Comparison of ENCODE assay signal across 1 cellular context in the genomic region with DNA sequence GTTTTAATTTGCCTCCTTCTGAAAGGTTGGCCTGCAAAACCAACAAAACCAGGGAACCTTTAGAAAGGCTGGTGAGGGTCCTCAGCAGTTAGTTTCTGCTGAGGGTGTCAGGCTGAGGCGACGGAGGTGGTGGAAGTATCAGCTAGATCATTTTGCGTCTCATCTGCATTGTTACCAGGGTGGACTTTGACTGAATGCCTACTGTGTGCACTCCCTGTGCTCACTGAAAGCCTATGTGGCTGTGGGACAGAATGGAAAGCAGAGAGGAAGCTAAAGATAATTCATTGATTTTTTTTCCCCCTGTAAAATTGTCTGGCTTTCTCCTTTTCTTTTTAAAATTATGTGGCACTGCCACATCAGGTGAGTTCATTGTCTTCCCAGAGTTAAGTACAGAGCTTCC.
TF ChIP-seq lines count a peak whose summit lies in the region.

No MANE protein-coding gene starts in this region.

TF ChIP-seq in WTC11, 78 proteins besides CTCF, POLR2A, EP300 and RAD21 (continued from another document):
- TF ChIP-seq, protein P1, sequence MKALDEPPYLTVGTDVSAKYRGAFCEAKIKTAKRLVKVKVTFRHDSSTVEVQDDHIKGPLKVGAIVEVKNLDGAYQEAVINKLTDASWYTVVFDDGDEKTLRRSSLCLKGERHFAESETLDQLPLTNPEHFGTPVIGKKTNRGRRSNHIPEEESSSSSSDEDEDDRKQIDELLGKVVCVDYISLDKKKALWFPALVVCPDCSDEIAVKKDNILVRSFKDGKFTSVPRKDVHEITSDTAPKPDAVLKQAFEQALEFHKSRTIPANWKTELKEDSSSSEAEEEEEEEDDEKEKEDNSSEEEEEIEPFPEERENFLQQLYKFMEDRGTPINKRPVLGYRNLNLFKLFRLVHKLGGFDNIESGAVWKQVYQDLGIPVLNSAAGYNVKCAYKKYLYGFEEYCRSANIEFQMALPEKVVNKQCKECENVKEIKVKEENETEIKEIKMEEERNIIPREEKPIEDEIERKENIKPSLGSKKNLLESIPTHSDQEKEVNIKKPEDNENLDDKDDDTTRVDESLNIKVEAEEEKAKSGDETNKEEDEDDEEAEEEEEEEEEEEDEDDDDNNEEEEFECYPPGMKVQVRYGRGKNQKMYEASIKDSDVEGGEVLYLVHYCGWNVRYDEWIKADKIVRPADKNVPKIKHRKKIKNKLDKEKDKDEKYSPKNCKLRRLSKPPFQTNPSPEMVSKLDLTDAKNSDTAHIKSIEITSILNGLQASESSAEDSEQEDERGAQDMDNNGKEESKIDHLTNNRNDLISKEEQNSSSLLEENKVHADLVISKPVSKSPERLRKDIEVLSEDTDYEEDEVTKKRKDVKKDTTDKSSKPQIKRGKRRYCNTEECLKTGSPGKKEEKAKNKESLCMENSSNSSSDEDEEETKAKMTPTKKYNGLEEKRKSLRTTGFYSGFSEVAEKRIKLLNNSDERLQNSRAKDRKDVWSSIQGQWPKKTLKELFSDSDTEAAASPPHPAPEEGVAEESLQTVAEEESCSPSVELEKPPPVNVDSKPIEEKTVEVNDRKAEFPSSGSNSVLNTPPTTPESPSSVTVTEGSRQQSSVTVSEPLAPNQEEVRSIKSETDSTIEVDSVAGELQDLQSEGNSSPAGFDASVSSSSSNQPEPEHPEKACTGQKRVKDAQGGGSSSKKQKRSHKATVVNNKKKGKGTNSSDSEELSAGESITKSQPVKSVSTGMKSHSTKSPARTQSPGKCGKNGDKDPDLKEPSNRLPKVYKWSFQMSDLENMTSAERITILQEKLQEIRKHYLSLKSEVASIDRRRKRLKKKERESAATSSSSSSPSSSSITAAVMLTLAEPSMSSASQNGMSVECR (CRISPR knock-in tag; IDR thresholded peaks at IDR 0.05; ENCODE audit: borderline replicate concordance): no peak
- TF ChIP-seq ZSCAN18 (CRISPR knock-in tag; IDR thresholded peaks at IDR 0.05) (no peak), ZNF219 (CRISPR knock-in tag; IDR thresholded peaks at IDR 0.05; ENCODE audit: borderline replicate concordance) (no peak), USF1 (CRISPR knock-in tag; IDR thresholded peaks at IDR 0.05) (no peak), EMX1 (CRISPR knock-in tag; IDR thresholded peaks at IDR 0.05) (no peak), SP1 (CRISPR knock-in tag; conservative IDR thresholded peaks at IDR 0.05) (no peak), ATF2 (CRISPR knock-in tag; IDR thresholded peaks at IDR 0.05; ENCODE audit: borderline replicate concordance, low read depth) (no peak), E2F4 (CRISPR knock-in tag; IDR thresholded peaks at IDR 0.05; ENCODE audit: borderline replicate concordance, low read depth) (no peak), TEAD1 (CRISPR knock-in tag; IDR thresholded peaks at IDR 0.05) (no peak), NFE2L1 (CRISPR knock-in tag; IDR thresholded peaks at IDR 0.05) (no peak)
- TF ChIP-seq, protein P2, sequence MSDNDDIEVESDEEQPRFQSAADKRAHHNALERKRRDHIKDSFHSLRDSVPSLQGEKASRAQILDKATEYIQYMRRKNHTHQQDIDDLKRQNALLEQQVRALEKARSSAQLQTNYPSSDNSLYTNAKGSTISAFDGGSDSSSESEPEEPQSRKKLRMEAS (CRISPR knock-in tag; IDR thresholded peaks at IDR 0.05): no peak
- TF ChIP-seq, protein P3, sequence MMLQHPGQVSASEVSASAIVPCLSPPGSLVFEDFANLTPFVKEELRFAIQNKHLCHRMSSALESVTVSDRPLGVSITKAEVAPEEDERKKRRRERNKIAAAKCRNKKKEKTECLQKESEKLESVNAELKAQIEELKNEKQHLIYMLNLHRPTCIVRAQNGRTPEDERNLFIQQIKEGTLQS (CRISPR knock-in tag; conservative IDR thresholded peaks at IDR 0.05): no peak
- TF ChIP-seq, protein P4, sequence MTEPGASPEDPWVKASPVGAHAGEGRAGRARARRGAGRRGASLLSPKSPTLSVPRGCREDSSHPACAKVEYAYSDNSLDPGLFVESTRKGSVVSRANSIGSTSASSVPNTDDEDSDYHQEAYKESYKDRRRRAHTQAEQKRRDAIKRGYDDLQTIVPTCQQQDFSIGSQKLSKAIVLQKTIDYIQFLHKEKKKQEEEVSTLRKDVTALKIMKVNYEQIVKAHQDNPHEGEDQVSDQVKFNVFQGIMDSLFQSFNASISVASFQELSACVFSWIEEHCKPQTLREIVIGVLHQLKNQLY (CRISPR knock-in tag; IDR thresholded peaks at IDR 0.05): no peak
